ENCODE assay signal across 23 cellular contexts in genomic region chr11:2402890-2403645, GRCh38. TPM values are rescaled to one million over a fixed set of nuclear protein-coding genes. Genes with fewer than 3 reads are reported as not detected.
DNase-seq lines count a peak whose midpoint lies in the region; ATAC-seq, FAIRE-seq and TF ChIP-seq lines count a peak whose summit lies in the region.
"Had no signal": no experiment of that assay in that cellular context is flagged by ENCODE, and none has a peak within 500 bp of the region (broad histone marks: within the 10 kb centered on the region; RNA-seq: fewer than 3 reads in every experiment).

No MANE protein-coding gene starts in this region.

- no peak overlapping the region for H3K27ac Mint-ChIP-seq in activated naive CD8-positive, alpha-beta T cell
- no peak overlapping the region for H3K27ac Mint-ChIP-seq in activated naive CD8-positive, alpha-beta T cell treated with anti-CD3 and anti-CD28 coated beads for 36 hours
- H3K27ac Mint-ChIP-seq in WTC11: no peak overlapping the region
- peak overlapping the region; percentile 73 for H3K27ac Mint-ChIP-seq in stimulated activated naive B cell treated with anti-CD40 and anti-IgM and Interleukin-4, amounts not matched to agents 10 μg/mL and 1 μg/mL and 100 μg/mL, for 72 hours

- H3K27me3 ChIP-seq in H1 (replicated peaks in 1 of 4; ENCODE audit: control insufficient read depth in 3 of 4, extremely low read depth in 1 of 4, insufficient read depth in 3 of 4, low read length in 3 of 4): no peaks in the 10 kb centered on the region
- H3K27me3 ChIP-seq: body of pancreas, ovary, stomach had no signal

- H3K4me3 Mint-ChIP-seq in activated naive CD8-positive, alpha-beta T cell: peak overlapping the region; percentile 94
- H3K4me3 Mint-ChIP-seq in activated naive CD8-positive, alpha-beta T cell treated with anti-CD3 and anti-CD28 coated beads for 36 hours: no peak overlapping the region
- H3K4me3 Mint-ChIP-seq in WTC11: peak overlapping the region; percentile 45
- H3K4me3 Mint-ChIP-seq in stimulated activated naive B cell treated with anti-CD40 and anti-IgM and Interleukin-4, amounts not matched to agents 10 μg/mL and 1 μg/mL and 100 μg/mL, for 72 hours: peak overlapping the region; percentile 55 to 96

- DNase-seq in activated naive CD8-positive, alpha-beta T cell treated with anti-CD3 and anti-CD28 coated beads for 36 hours: no peak
- DNase-seq in WTC11 (ENCODE audit: low spot score) (no peak), H1 (ENCODE audit: low read depth in 1 of 2, low spot score in 2 of 2) (no peak), NCI-H1694 treated with DMSO at 0.1 percent for 48 hours (lab: John Stamatoyannopoulos, UW) (no peak), NCI-H2227 (lab: John Stamatoyannopoulos, UW; ENCODE audit: unreplicated experiment) (no peak)
- DNase-seq in stimulated activated naive B cell treated with anti-CD40 and anti-IgM and Interleukin-4, amounts not matched to agents 10 μg/mL and 1 μg/mL and 100 μg/mL, for 72 hours: no peak
- DNase-seq: body of pancreas; cortex of kidney; EL; foreskin melanocyte; IMR-90; NCI-H187 treated with DMSO at 0.1 percent for 48 hours; NK-92 treated with Interleukin-12 subunit alpha and Interleukin-12 subunit beta, amount 100 ng/mL, for 24 hours; stimulated activated CD4-positive, alpha-beta T cell treated with anti-CD3 and anti-CD28 coated beads, Interleukin-2, amount 100 ng/mL, for 24 hours; stomach had no signal

- ATAC-seq in WTC11 (no peak), GM21447 (IDR thresholded peaks at IDR 0.05; ENCODE audit: unreplicated experiment) (no peak)
- no peak for ATAC-seq in stimulated activated naive B cell treated with anti-CD40 and anti-IgM and Interleukin-4, amounts not matched to agents 10 μg/mL and 1 μg/mL and 100 μg/mL, for 72 hours (replicated peaks)
- ATAC-seq: body of pancreas had no signal

- no peak overlapping the region for H3K4ac ChIP-seq in H1 (replicated peaks; ENCODE audit: insufficient read length, low read depth, low read length)

- no peaks in the 10 kb centered on the region for H3K9me3 Mint-ChIP-seq in activated naive CD8-positive, alpha-beta T cell (ENCODE audit: low read depth)
- no peaks in the 10 kb centered on the region for H3K9me3 Mint-ChIP-seq in activated naive CD8-positive, alpha-beta T cell treated with anti-CD3 and anti-CD28 coated beads for 36 hours
- H3K9me3 Mint-ChIP-seq in WTC11: no peaks in the 10 kb centered on the region
- H3K9me3 Mint-ChIP-seq in stimulated activated naive B cell treated with anti-CD40 and anti-IgM and Interleukin-4, amounts not matched to agents 10 μg/mL and 1 μg/mL and 100 μg/mL, for 72 hours: no peaks in the 10 kb centered on the region

- no peak overlapping the region for H2AK5ac ChIP-seq in H1 (ENCODE audit: low read depth, low read length)

- H3K79me2 ChIP-seq in H1 (ENCODE audit: control insufficient read depth in 1 of 2, insufficient read depth in 2 of 2, low read length in 2 of 2): peaks cover 0 to 14% of the 10 kb centered on the region in 2 experiments; a peak in 3 of 4 replicates

- TF ChIP-seq EP300 in H1 (IDR thresholded peaks at IDR 0.05; ENCODE audit: borderline replicate concordance in 1 of 2, low read depth in 2 of 2, low read length in 2 of 2): no peak

- H3K23ac ChIP-seq in H1 (ENCODE audit: insufficient read length): no peak overlapping the region

- FAIRE-seq in H1 (lab: Jason Lieb, UNC): no peak

- no peak overlapping the region for H3K18ac ChIP-seq in H1 (ENCODE audit: extremely low read depth, low read length)

- H4K91ac ChIP-seq in H1 (replicated peaks; ENCODE audit: insufficient read length, low read length): no peak overlapping the region

- no peaks in the 10 kb centered on the region; the same call in 1 of the 2 replicates for H3K79me1 ChIP-seq in H1 (ENCODE audit: low read depth, low read length)

- H3K27me3 Mint-ChIP-seq in activated naive CD8-positive, alpha-beta T cell: no peaks in the 10 kb centered on the region
- H3K27me3 Mint-ChIP-seq in activated naive CD8-positive, alpha-beta T cell treated with anti-CD3 and anti-CD28 coated beads for 36 hours: no peaks in the 10 kb centered on the region
- no peaks in the 10 kb centered on the region for H3K27me3 Mint-ChIP-seq in WTC11 (ENCODE audit: low read depth)
- no peaks in the 10 kb centered on the region for H3K27me3 Mint-ChIP-seq in stimulated activated naive B cell treated with anti-CD40 and anti-IgM and Interleukin-4, amounts not matched to agents 10 μg/mL and 1 μg/mL and 100 μg/mL, for 72 hours

- no peaks in the 10 kb centered on the region for H3K36me3 Mint-ChIP-seq in activated naive CD8-positive, alpha-beta T cell
- no peaks in the 10 kb centered on the region for H3K36me3 Mint-ChIP-seq in activated naive CD8-positive, alpha-beta T cell treated with anti-CD3 and anti-CD28 coated beads for 36 hours
- H3K36me3 Mint-ChIP-seq in WTC11: peaks cover 7% of the 10 kb centered on the region; the same call in 1 of the 2 replicates
- H3K36me3 Mint-ChIP-seq in stimulated activated naive B cell treated with anti-CD40 and anti-IgM and Interleukin-4, amounts not matched to agents 10 μg/mL and 1 μg/mL and 100 μg/mL, for 72 hours: peaks cover 13 to 23% of the 10 kb centered on the region in 2 donors

- no peak overlapping the region for H4K5ac ChIP-seq in H1 (ENCODE audit: insufficient read length, low read depth, low read length)

- peaks cover 2 to 14% (median 10%) of the 10 kb centered on the region in 4 experiments; a peak in 4 of 8 replicates for H3K36me3 ChIP-seq in H1 (ENCODE audit: control insufficient read depth in 2 of 4, insufficient read depth in 4 of 4, low read length in 3 of 4)
- H3K36me3 ChIP-seq: ovary had no signal

- TF ChIP-seq POLR2A in H1 (IDR thresholded peaks at IDR 0.05; ENCODE audit: control extremely low read depth in 1 of 2, low read depth in 2 of 2, low read length in 2 of 2): no peak

- no peak for TF ChIP-seq RAD21 in H1 (IDR thresholded peaks at IDR 0.05 in 1 of 2, conservative IDR thresholded peaks at IDR 0.05 in 1 of 2; ENCODE audit: low read depth in 2 of 2, low read length in 2 of 2)

- no peak overlapping the region for H3K4me2 ChIP-seq in H1 (ENCODE audit: insufficient read depth in 1 of 2, low read depth in 2 of 2, low read length in 2 of 2)

- peaks cover 0 to 17% (median 6%) of the 10 kb centered on the region in 4 experiments; a peak in 5 of 7 replicates for H3K4me1 ChIP-seq in H1 (replicated peaks in 1 of 4; ENCODE audit: control insufficient read depth in 3 of 4, insufficient read depth in 4 of 4, low read length in 3 of 4)

- no peak overlapping the region for H2BK12ac ChIP-seq in H1 (ENCODE audit: low read depth, low read length)

- TF ChIP-seq CTCF in WTC11 (IDR thresholded peaks at IDR 0.05) (no peak), H1 (IDR thresholded peaks at IDR 0.05; ENCODE audit: control extremely low read depth in 1 of 3, insufficient read depth in 1 of 3, low read depth in 1 of 3, low read length in 3 of 3) (no peak)

- POLR2A ChIA-PET in WTC11 (lab: Charles Lee) (no interaction called here), H1 (lab: Charles Lee; ENCODE audit: partially characterized antibody) (interaction anchor here (0.6 to 3.4 kb wide), 6 partner anchors 10 to 1632 kb away, joined by 3 to 17 read pairs (median 4); no protein-coding TSS in a partner anchor)

- H3K4me3 ChIP-seq in H1 (ENCODE audit: extremely low read depth in 1 of 4, insufficient read depth in 2 of 4, low read depth in 3 of 4, low read length in 4 of 4): no peak overlapping the region
- H3K4me3 ChIP-seq: body of pancreas, ovary had no signal

- peaks cover 3 to 5% of the 10 kb centered on the region in 2 experiments for H4K20me1 ChIP-seq in H1 (replicated peaks in 1 of 2; ENCODE audit: control insufficient read depth in 1 of 2, insufficient read depth in 2 of 2, low read length in 2 of 2)

- H3K4me1 Mint-ChIP-seq in activated naive CD8-positive, alpha-beta T cell (ENCODE audit: low read depth): peaks cover 10% of the 10 kb centered on the region
- H3K4me1 Mint-ChIP-seq in activated naive CD8-positive, alpha-beta T cell treated with anti-CD3 and anti-CD28 coated beads for 36 hours: peaks cover 12% of the 10 kb centered on the region
- peaks cover 5% of the 10 kb centered on the region; the same call in 1 of the 2 replicates for H3K4me1 Mint-ChIP-seq in WTC11
- peaks cover 19 to 48% of the 10 kb centered on the region in 2 donors for H3K4me1 Mint-ChIP-seq in stimulated activated naive B cell treated with anti-CD40 and anti-IgM and Interleukin-4, amounts not matched to agents 10 μg/mL and 1 μg/mL and 100 μg/mL, for 72 hours

- 90% methylated on average over 26 of the region's 31 CpGs; no CpG with 5 or more reads in 1 of the 2 experiments for WGBS in H1 (ENCODE audit: extremely low coverage in 1 of 2, insufficient coverage in 1 of 2, insufficient read length in 1 of 2, insufficient replicate concordance in 2 of 2, low coverage in 1 of 2, low lambda C conversion rate in 2 of 2, missing lambda C conversion rate in 1 of 2), 2 experiments

- H2BK20ac ChIP-seq in H1 (ENCODE audit: low read length): no peak overlapping the region

- H4K8ac ChIP-seq in H1 (ENCODE audit: extremely low read depth, insufficient read depth, low read length): peak overlapping the region; percentile 18

- no peak overlapping the region for H3K27ac ChIP-seq in H1 (ENCODE audit: low read depth, low read length)
- H3K27ac ChIP-seq: body of pancreas, epithelial cell of prostate, ovary had no signal

- H2BK120ac ChIP-seq in H1 (replicated peaks; ENCODE audit: low read depth, low read length): no peak overlapping the region

- no peak overlapping the region for H3K56ac ChIP-seq in H1 (replicated peaks; ENCODE audit: insufficient read length, low read depth, low read length)

- peaks cover 12% of the 10 kb centered on the region for H3K23me2 ChIP-seq in H1 (ENCODE audit: low read depth, low read length)

- H3K9ac ChIP-seq in H1 (replicated peaks in 1 of 4; ENCODE audit: extremely low read depth in 1 of 4, low read depth in 3 of 4, low read length in 3 of 4): no peak overlapping the region

- no peak overlapping the region for H2BK15ac ChIP-seq in H1 (ENCODE audit: low read length)

- no peak overlapping the region for H2BK5ac ChIP-seq in H1 (ENCODE audit: low read depth, low read length)

- H3K9me3 ChIP-seq in H1 (ENCODE audit: insufficient read depth in 2 of 2, low read depth in 1 of 2, low read length in 1 of 2): no peaks in the 10 kb centered on the region
- H3K9me3 ChIP-seq: body of pancreas, ovary, stomach had no signal

- CTCF ChIA-PET in WTC11 (lab: Charles Lee) (interaction anchor here (1.4 to 7.7 kb wide), 3 partner anchors 14 to 98 kb away, joined by 4 to 81 read pairs (median 62); no protein-coding TSS in a partner anchor), H1 (lab: Charles Lee; ENCODE audit: partially characterized antibody) (interaction anchor here (1.4 to 14.1 kb wide), 7 partner anchors 16 to 217 kb away, joined by 3 to 196 read pairs (median 7); no protein-coding TSS in a partner anchor)

- no peak overlapping the region for H2AFZ ChIP-seq in H1 (ENCODE audit: low read length)

- no peak overlapping the region for H3K14ac ChIP-seq in H1 (ENCODE audit: insufficient read length)

RNA-seq across cellular contexts. Expression of gene TSSC4, which starts 2.5 kb away (rescaled TPM):
- total RNA-seq in activated naive CD8-positive, alpha-beta T cell treated with anti-CD3 and anti-CD28 coated beads for 36 hours: 10 to 100 TPM; 46.9 to 54.2 TPM
- 41.2 to 45.8 TPM (median 41.4 TPM) in 3 replicates for total RNA-seq in WTC11 (2021)
- 39.3 and 44.3 TPM in 2 replicates for total RNA-seq in H1 (2021; fragmentation: NEBNext Ultra II Directional; extraction: Animal tissue kit (Norgen Biotek cat#: 25700))
- 34.0 and 49.6 TPM in 2 replicates for polyA plus RNA-seq in H1 (2011; rRNA removed)
- 36.2 TPM for polyA plus RNA-seq in H1 (2011; cell fraction: cytosol; rRNA removed)
- polyA plus RNA-seq in H1 (2011; cell fraction: nucleus; rRNA removed): 40.4 TPM
- polyA plus RNA-seq in H1 (2012, experiment 1 of 2): 25.9 to 42.8 TPM (median 40.6 TPM) in 4 replicates
- polyA plus RNA-seq in H1 (2012, experiment 2 of 2): 24.6 TPM
- 53.6 TPM for polyA plus RNA-seq in H1 (2013, experiment 1 of 2)
- 49.6 TPM for polyA plus RNA-seq in H1 (2013, experiment 2 of 2)
- 16.0 and 16.2 TPM in 2 replicates for polyA minus RNA-seq in H1 (2011; rRNA and poly(A)+ RNA removed)
- 19.6 TPM for polyA minus RNA-seq in H1 (2011; cell fraction: cytosol; rRNA and poly(A)+ RNA removed)
- 38.7 TPM for polyA minus RNA-seq in H1 (2011; cell fraction: nucleus; rRNA and poly(A)+ RNA removed)

RNA-seq across cellular contexts. Expression of gene CD81, which starts 26.0 kb away (rescaled TPM):
- 100 to 1,000 TPM; 132 to 134 TPM for total RNA-seq in activated naive CD8-positive, alpha-beta T cell treated with anti-CD3 and anti-CD28 coated beads for 36 hours
- total RNA-seq in WTC11 (2021): 237 to 244 TPM (median 241 TPM) in 3 replicates
- 238 and 240 TPM in 2 replicates for total RNA-seq in H1 (2021; fragmentation: NEBNext Ultra II Directional; extraction: Animal tissue kit (Norgen Biotek cat#: 25700))
- polyA plus RNA-seq in H1 (2011; rRNA removed): 309 and 386 TPM in 2 replicates
- 189 TPM for polyA plus RNA-seq in H1 (2011; cell fraction: cytosol; rRNA removed)
- 205 TPM for polyA plus RNA-seq in H1 (2011; cell fraction: nucleus; rRNA removed)
- polyA plus RNA-seq in H1 (2012, experiment 1 of 2): 237 to 356 TPM (median 324 TPM) in 4 replicates
- polyA plus RNA-seq in H1 (2012, experiment 2 of 2): 408 TPM
- 299 TPM for polyA plus RNA-seq in H1 (2013, experiment 1 of 2)
- polyA plus RNA-seq in H1 (2013, experiment 2 of 2): 331 TPM
- polyA minus RNA-seq in H1 (2011; rRNA and poly(A)+ RNA removed): 242 and 320 TPM in 2 replicates
- 169 TPM for polyA minus RNA-seq in H1 (2011; cell fraction: cytosol; rRNA and poly(A)+ RNA removed)
- polyA minus RNA-seq in H1 (2011; cell fraction: nucleus; rRNA and poly(A)+ RNA removed): 74.6 TPM

RNA-seq across cellular contexts. Expression of gene TRPM5, which starts 41.2 kb away (rescaled TPM):
- not detected for total RNA-seq in activated naive CD8-positive, alpha-beta T cell treated with anti-CD3 and anti-CD28 coated beads for 36 hours
- total RNA-seq in WTC11 (2021): 0.07 to 0.09 TPM in 2 of 3 replicates, not detected in the other
- 0.11 TPM in 1 of 2 replicates, not detected in the other for total RNA-seq in H1 (2021; fragmentation: NEBNext Ultra II Directional; extraction: Animal tissue kit (Norgen Biotek cat#: 25700))
- polyA plus RNA-seq in H1 (2011; rRNA removed): 0.02 and 0.05 TPM in 2 replicates
- 0.04 TPM for polyA plus RNA-seq in H1 (2011; cell fraction: cytosol; rRNA removed)
- 0.24 TPM for polyA plus RNA-seq in H1 (2011; cell fraction: nucleus; rRNA removed)
- polyA plus RNA-seq in H1 (2012, experiment 1 of 2): 0.04 TPM in 1 of 4 replicates, not detected in the others
- not detected for polyA plus RNA-seq in H1 (2012, experiment 2 of 2)
- polyA plus RNA-seq in H1 (2013, experiment 1 of 2): 0.02 TPM
- 0.02 TPM for polyA plus RNA-seq in H1 (2013, experiment 2 of 2)
- polyA minus RNA-seq in H1 (2011; rRNA and poly(A)+ RNA removed): not detected in 2 replicates
- polyA minus RNA-seq in H1 (2011; cell fraction: cytosol; rRNA and poly(A)+ RNA removed): not detected
- polyA minus RNA-seq in H1 (2011; cell fraction: nucleus; rRNA and poly(A)+ RNA removed): not detected
- total RNA-seq: activated CD8-positive, alpha-beta memory T cell treated with anti-CD3 and anti-CD28 coated beads for 36 hours; H4; IMR-90; NCI-H460; RPMI7951 had no signal
- polyA plus RNA-seq: IMR-90 had no signal

RNA-seq across cellular contexts. Expression of gene KCNQ1, which starts 41.7 kb away (rescaled TPM):
- 1 to 10 TPM; 6.7 to 9.6 TPM for total RNA-seq in activated naive CD8-positive, alpha-beta T cell treated with anti-CD3 and anti-CD28 coated beads for 36 hours
- 2.5 to 4.3 TPM (median 4.0 TPM) in 3 replicates for total RNA-seq in WTC11 (2021)
- total RNA-seq in H1 (2021; fragmentation: NEBNext Ultra II Directional; extraction: Animal tissue kit (Norgen Biotek cat#: 25700)): 2.0 and 2.4 TPM in 2 replicates
- 1.9 and 2.4 TPM in 2 replicates for polyA plus RNA-seq in H1 (2011; rRNA removed)
- 1.4 TPM for polyA plus RNA-seq in H1 (2011; cell fraction: cytosol; rRNA removed)
- polyA plus RNA-seq in H1 (2011; cell fraction: nucleus; rRNA removed): 2.3 TPM
- 1.4 to 2.5 TPM (median 2.0 TPM) in 4 replicates for polyA plus RNA-seq in H1 (2012, experiment 1 of 2)
- 2.2 TPM for polyA plus RNA-seq in H1 (2012, experiment 2 of 2)
- 2.0 TPM for polyA plus RNA-seq in H1 (2013, experiment 1 of 2)
- 2.0 TPM for polyA plus RNA-seq in H1 (2013, experiment 2 of 2)
- polyA minus RNA-seq in H1 (2011; rRNA and poly(A)+ RNA removed): 1.3 and 2.8 TPM in 2 replicates
- polyA minus RNA-seq in H1 (2011; cell fraction: cytosol; rRNA and poly(A)+ RNA removed): 1.8 TPM
- polyA minus RNA-seq in H1 (2011; cell fraction: nucleus; rRNA and poly(A)+ RNA removed): 6.1 TPM
- total RNA-seq: IMR-90, NCI-H460, RPMI7951 had no signal
